Comparison of ENCODE assay signal across 14 cellular contexts in genomic region chrX:77901506-77901905, GRCh38. TPM values are rescaled to one million over a fixed set of nuclear protein-coding genes. Genes with fewer than 3 reads are reported as not detected.
DNase-seq lines count a peak whose midpoint lies in the region; ATAC-seq and TF ChIP-seq lines count a peak whose summit lies in the region.
"Had no signal": no experiment of that assay in that cellular context is flagged by ENCODE, and none has a peak within 500 bp of the region (broad histone marks: within the 10 kb centered on the region; RNA-seq: fewer than 3 reads in every experiment).

No MANE protein-coding gene starts in this region.

- DNase-seq in GM12865 (ENCODE audit: low read depth) (no peak), memory B cell (ENCODE audit: low spot score in 2 of 2) (no peak), medulla oblongata (ENCODE audit: extremely low spot score) (no peak), GM03348 (ENCODE audit: low spot score) (no peak), SJCRH30 (no peak)
- DNase-seq in activated CD8-positive, alpha-beta T cell treated with anti-CD3 and anti-CD28 coated beads, Interleukin-2, amount 10 ng/mL, durations not matched to agents 7 days and 5 days: no peak
- DNase-seq: RPMI8226; stimulated activated CD4-positive, alpha-beta T cell treated with anti-CD3 and anti-CD28 coated beads, Interleukin-4, amount 100 ng/mL, for 4 hours had no signal

- peaks cover 0 to 12% (median 7%) of the 10 kb centered on the region in 10 experiments; a peak in 6 of 20 replicates for H3K4me1 ChIP-seq in BLaER1 treated with 17β-estradiol and CSF1 and Interleukin-3, amounts not matched to agents 10 nM and 100 nM
- no peaks in the 10 kb centered on the region for H3K4me1 ChIP-seq in SJCRH30

- peak overlapping the region in 7 of 10 experiments; percentile 6 to 78 (median 70); a peak in 11 of 20 replicates for H3K4me3 ChIP-seq in BLaER1 treated with 17β-estradiol and CSF1 and Interleukin-3, amounts not matched to agents 10 nM and 100 nM
- peak overlapping the region; percentile 91 for H3K4me3 ChIP-seq in GM12865 (ENCODE audit: low read depth, low read length)
- H3K4me3 ChIP-seq in SJCRH30: no peak overlapping the region

- peak overlapping the region; percentile 88 for H3K4me3 Mint-ChIP-seq in activated CD8-positive, alpha-beta T cell treated with anti-CD3 and anti-CD28 coated beads, Interleukin-2, amount 10 ng/mL, durations not matched to agents 7 days and 5 days
- peak overlapping the region; percentile 33 for H3K4me3 Mint-ChIP-seq in memory B cell

- 0 out of 22 replicates have a peak overlapping the region, but pooled peaks of 1 of the 11 experiments have one; percentile 92 for H3K27ac ChIP-seq in BLaER1 treated with 17β-estradiol and CSF1 and Interleukin-3, amounts not matched to agents 10 nM and 100 nM
- H3K27ac ChIP-seq in SJCRH30: no peak overlapping the region

- ATAC-seq in activated CD8-positive, alpha-beta T cell treated with anti-CD3 and anti-CD28 coated beads, Interleukin-2, amount 10 ng/mL, durations not matched to agents 7 days and 5 days: no peak
- ATAC-seq in memory B cell (ENCODE audit: low read depth): no peak
- no peak for ATAC-seq in HG02588 (IDR thresholded peaks at IDR 0.05; ENCODE audit: unreplicated experiment)
- ATAC-seq: activated naive CD4-positive, alpha-beta T cell treated with anti-CD3 and anti-CD28 coated beads, Interleukin-2, amount 50 U/mL, for 72 hours; gastroesophageal sphincter; HCT116 had no signal

- CTCF ChIA-PET in activated CD8-positive, alpha-beta T cell treated with anti-CD3 and anti-CD28 coated beads, Interleukin-2, amount 10 ng/mL, durations not matched to agents 7 days and 5 days (lab: Charles Lee): interaction anchor here (1.2 to 3.7 kb wide), 3 partner anchors 9 to 201 kb away, joined by 4 to 32 read pairs (median 5); partner anchors contain the start of gene ATP7A

- H3K27ac Mint-ChIP-seq in activated CD8-positive, alpha-beta T cell treated with anti-CD3 and anti-CD28 coated beads, Interleukin-2, amount 10 ng/mL, durations not matched to agents 7 days and 5 days: peak overlapping the region; percentile 55
- no peak overlapping the region for H3K27ac Mint-ChIP-seq in memory B cell
- H3K27ac Mint-ChIP-seq: dendritic cell treated with granulocyte-macrophage colony-stimulating factor and Interleukin-4, amounts not matched to agents 40 ng/mL and 50 ng/mL, for 4 days had no signal

- peaks cover 20% of the 10 kb centered on the region for H3K4me1 Mint-ChIP-seq in activated CD8-positive, alpha-beta T cell treated with anti-CD3 and anti-CD28 coated beads, Interleukin-2, amount 10 ng/mL, durations not matched to agents 7 days and 5 days (ENCODE audit: low read depth)
- peaks cover 2% of the 10 kb centered on the region for H3K4me1 Mint-ChIP-seq in memory B cell

- peaks cover 9 to 56% (median 42%) of the 10 kb centered on the region in 11 experiments; a peak in 19 of 22 replicates for H3K36me3 ChIP-seq in BLaER1 treated with 17β-estradiol and CSF1 and Interleukin-3, amounts not matched to agents 10 nM and 100 nM
- H3K36me3 ChIP-seq in SJCRH30: peaks cover 11% of the 10 kb centered on the region

- TF ChIP-seq CTCF in GM12865 (IDR thresholded peaks at IDR 0.05; ENCODE audit: insufficient read depth, low read depth, low read length, missing control alignments): no peak

- H3K9me3 ChIP-seq in BLaER1 treated with 17β-estradiol and CSF1 and Interleukin-3, amounts not matched to agents 10 nM and 100 nM (replicated peaks in 1 of 11): no peaks in the 10 kb centered on the region; a peak in 2 of 22 replicates
- no peaks in the 10 kb centered on the region for H3K9me3 ChIP-seq in SJCRH30 (replicated peaks)
- H3K9me3 ChIP-seq: gastroesophageal sphincter had no signal

- peak overlapping the region; percentile 32 to 79 (median 72); a peak in 20 of 22 replicates for H3K4me2 ChIP-seq in BLaER1 treated with 17β-estradiol and CSF1 and Interleukin-3, amounts not matched to agents 10 nM and 100 nM

- peaks cover 12 to 52% (median 43%) of the 10 kb centered on the region in 11 experiments; a peak in 21 of 22 replicates for H3K27me3 ChIP-seq in BLaER1 treated with 17β-estradiol and CSF1 and Interleukin-3, amounts not matched to agents 10 nM and 100 nM
- no peaks in the 10 kb centered on the region for H3K27me3 ChIP-seq in SJCRH30
- H3K27me3 ChIP-seq: gastroesophageal sphincter had no signal

- H3K9me3 Mint-ChIP-seq in activated CD8-positive, alpha-beta T cell treated with anti-CD3 and anti-CD28 coated beads, Interleukin-2, amount 10 ng/mL, durations not matched to agents 7 days and 5 days (ENCODE audit: insufficient read depth): no peaks in the 10 kb centered on the region
- H3K9me3 Mint-ChIP-seq in memory B cell: no peaks in the 10 kb centered on the region
- H3K9me3 Mint-ChIP-seq: activated naive CD4-positive, alpha-beta T cell treated with anti-CD3 and anti-CD28 coated beads, Interleukin-2, amount 50 U/mL, for 72 hours; dendritic cell treated with granulocyte-macrophage colony-stimulating factor and Interleukin-4, amounts not matched to agents 40 ng/mL and 50 ng/mL, for 4 days had no signal

- POLR2A ChIA-PET in activated CD8-positive, alpha-beta T cell treated with anti-CD3 and anti-CD28 coated beads, Interleukin-2, amount 10 ng/mL, durations not matched to agents 7 days and 5 days (lab: Charles Lee): interaction anchor here (1.2 kb wide), 1 partner anchor 238 kb away, joined by 4 read pairs; the partner anchor contains the start of gene TAF9B

- H3K36me3 Mint-ChIP-seq in activated CD8-positive, alpha-beta T cell treated with anti-CD3 and anti-CD28 coated beads, Interleukin-2, amount 10 ng/mL, durations not matched to agents 7 days and 5 days (ENCODE audit: low read depth): peaks cover 31% of the 10 kb centered on the region
- peaks cover 1% of the 10 kb centered on the region for H3K36me3 Mint-ChIP-seq in memory B cell

- H3K27me3 Mint-ChIP-seq in activated CD8-positive, alpha-beta T cell treated with anti-CD3 and anti-CD28 coated beads, Interleukin-2, amount 10 ng/mL, durations not matched to agents 7 days and 5 days (ENCODE audit: low read depth): no peaks in the 10 kb centered on the region
- no peaks in the 10 kb centered on the region for H3K27me3 Mint-ChIP-seq in memory B cell
- H3K27me3 Mint-ChIP-seq: dendritic cell treated with granulocyte-macrophage colony-stimulating factor and Interleukin-4, amounts not matched to agents 40 ng/mL and 50 ng/mL, for 4 days had no signal

- peaks cover 0 to 37% (median 18%) of the 10 kb centered on the region in 11 experiments; a peak in 14 of 22 replicates for H4K20me1 ChIP-seq in BLaER1 treated with 17β-estradiol and CSF1 and Interleukin-3, amounts not matched to agents 10 nM and 100 nM

- peak overlapping the region in 2 of 11 experiments; percentile 89 to 90; a peak in 3 of 22 replicates for H3K9ac ChIP-seq in BLaER1 treated with 17β-estradiol and CSF1 and Interleukin-3, amounts not matched to agents 10 nM and 100 nM

RNA-seq across cellular contexts. Expression of gene COX7B, which starts 2.2 kb away (rescaled TPM):
- total RNA-seq in activated CD8-positive, alpha-beta T cell treated with anti-CD3 and anti-CD28 coated beads, Interleukin-2, amount 10 ng/mL, durations not matched to agents 7 days and 5 days: 100 to 1,000 TPM; 329 to 334 TPM
- total RNA-seq in SJCRH30 (2014; rRNA removed; shearing (Covaris generic)): 541 and 548 TPM in 2 replicates

RNA-seq across cellular contexts. Expression of gene MAGT1, which starts 6.3 kb away (rescaled TPM):
- 10 to 100 TPM; 50.2 to 51.6 TPM for total RNA-seq in activated CD8-positive, alpha-beta T cell treated with anti-CD3 and anti-CD28 coated beads, Interleukin-2, amount 10 ng/mL, durations not matched to agents 7 days and 5 days
- total RNA-seq in SJCRH30 (2014; rRNA removed; shearing (Covaris generic)): 60.7 and 72.2 TPM in 2 replicates

RNA-seq across cellular contexts. Expression of gene ATP7A, which starts 9.0 kb away (rescaled TPM):
- 1 to 10 TPM; 8.6 to 8.8 TPM for total RNA-seq in activated CD8-positive, alpha-beta T cell treated with anti-CD3 and anti-CD28 coated beads, Interleukin-2, amount 10 ng/mL, durations not matched to agents 7 days and 5 days
- total RNA-seq in SJCRH30 (2014; rRNA removed; shearing (Covaris generic)): 9.6 and 10.5 TPM in 2 replicates
